2 cellular contexts compared by ENCODE assay signal in genomic region chr3:62246985-62247384, GRCh38.
TF ChIP-seq lines count a peak whose summit lies in the region.

No MANE protein-coding gene starts in this region.

TF ChIP-seq in HepG2, 621 proteins besides CTCF, POLR2A, EP300 and RAD21 (continued from another document):
- no peak for TF ChIP-seq ZHX2 (IDR thresholded peaks at IDR 0.05; ENCODE audit: low read depth)
- TF ChIP-seq ZHX2 (CRISPR knock-in tag; IDR thresholded peaks at IDR 0.05; ENCODE audit: borderline replicate concordance) = no peak

TF ChIP-seq in H1, 55 proteins besides CTCF, POLR2A, EP300 and RAD21 (continued from another document):
- TF ChIP-seq KDM1A (IDR thresholded peaks at IDR 0.05; ENCODE audit: borderline replicate concordance, low read length) (peak; percentile 58; the same call in 1 of the 2 replicates), TCF12 (IDR thresholded peaks at IDR 0.05; ENCODE audit: low read depth, low read length) (no peak), GTF2F1 (IDR thresholded peaks at IDR 0.05; ENCODE audit: borderline replicate concordance, low read depth, low read length) (no peak), KDM4A (IDR thresholded peaks at IDR 0.05; ENCODE audit: low read depth, low read length, severe bottlenecking) (no peak)
